ENCODE assay signal across 8 cellular contexts in the genomic region with DNA sequence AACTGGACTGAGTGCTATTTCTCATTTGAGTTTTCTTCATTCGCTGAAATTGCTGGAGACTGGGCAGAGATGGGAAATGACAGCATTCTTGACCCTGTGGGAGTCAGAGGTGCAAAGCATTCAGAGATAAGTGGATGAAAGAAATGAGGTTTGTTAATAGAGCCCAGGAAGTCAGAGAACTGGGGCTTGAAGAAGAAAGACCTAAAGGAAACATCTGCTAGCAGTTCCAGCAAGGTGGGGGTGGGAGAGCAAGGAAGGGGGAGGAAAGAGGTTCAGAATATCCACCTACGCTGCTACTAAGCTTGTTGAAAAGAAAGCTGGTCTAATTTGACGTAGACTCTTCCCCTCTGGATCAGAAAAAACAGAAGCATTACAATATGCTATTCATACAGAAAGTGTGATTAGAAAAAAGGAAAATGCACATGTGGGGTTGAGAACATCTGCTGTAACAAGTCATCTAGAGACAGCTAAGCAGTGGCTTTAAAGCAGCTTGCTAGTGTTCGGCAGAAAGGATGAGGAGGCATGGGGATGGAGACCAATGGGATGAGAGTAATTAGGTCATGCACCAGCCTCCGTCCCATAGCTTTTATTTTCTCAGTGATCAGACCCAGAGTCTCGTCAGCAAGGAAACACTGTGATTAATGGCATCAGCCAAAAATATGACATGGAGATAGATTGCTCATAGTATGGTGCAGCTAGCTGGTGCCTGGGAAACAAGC.
DNase-seq lines count a peak whose midpoint lies in the region; ATAC-seq lines count a peak whose summit lies in the region.

No MANE protein-coding gene starts in this region.

- DNase-seq in activated CD4-positive, alpha-beta T cell treated with anti-CD3 and anti-CD28 coated beads, Interleukin-2, amount 50 U/mL, for 48 hours, result peak; percentile 54 to 66
- peak; percentile 39 for DNase-seq in inferior parietal cortex (ENCODE audit: extremely low spot score)
- DNase-seq in NCI-H1694 (lab: John Stamatoyannopoulos, UW), result no peak
- no peak for DNase-seq in RKO (ENCODE audit: low spot score)
- no peak for DNase-seq in effector CD4-positive, alpha-beta T cell
- no peak for DNase-seq in AML-193 (lab: John Stamatoyannopoulos, UW)

- ATAC-seq in GM18909 (IDR thresholded peaks at IDR 0.05; ENCODE audit: poor library complexity, unreplicated experiment) (peak; percentile 64), HG02870 (IDR thresholded peaks at IDR 0.05; ENCODE audit: unreplicated experiment) (peak; percentile 69)

Comparison
In these comparisons a context has a peak if more than half of its experiments do, and no peak if none do; other contexts are left out.
1. DNase-seq: peak in activated CD4-positive, alpha-beta T cell treated with anti-CD3 and anti-CD28 coated beads, Interleukin-2, amount 50 U/mL, for 48 hours (2 of 2) and inferior parietal cortex (single experiment); none in NCI-H1694 (single experiment), RKO (single experiment), effector CD4-positive, alpha-beta T cell (single experiment) and AML-193 (0 of 2).